12 cellular contexts compared by ENCODE assay signal in the genomic region with DNA sequence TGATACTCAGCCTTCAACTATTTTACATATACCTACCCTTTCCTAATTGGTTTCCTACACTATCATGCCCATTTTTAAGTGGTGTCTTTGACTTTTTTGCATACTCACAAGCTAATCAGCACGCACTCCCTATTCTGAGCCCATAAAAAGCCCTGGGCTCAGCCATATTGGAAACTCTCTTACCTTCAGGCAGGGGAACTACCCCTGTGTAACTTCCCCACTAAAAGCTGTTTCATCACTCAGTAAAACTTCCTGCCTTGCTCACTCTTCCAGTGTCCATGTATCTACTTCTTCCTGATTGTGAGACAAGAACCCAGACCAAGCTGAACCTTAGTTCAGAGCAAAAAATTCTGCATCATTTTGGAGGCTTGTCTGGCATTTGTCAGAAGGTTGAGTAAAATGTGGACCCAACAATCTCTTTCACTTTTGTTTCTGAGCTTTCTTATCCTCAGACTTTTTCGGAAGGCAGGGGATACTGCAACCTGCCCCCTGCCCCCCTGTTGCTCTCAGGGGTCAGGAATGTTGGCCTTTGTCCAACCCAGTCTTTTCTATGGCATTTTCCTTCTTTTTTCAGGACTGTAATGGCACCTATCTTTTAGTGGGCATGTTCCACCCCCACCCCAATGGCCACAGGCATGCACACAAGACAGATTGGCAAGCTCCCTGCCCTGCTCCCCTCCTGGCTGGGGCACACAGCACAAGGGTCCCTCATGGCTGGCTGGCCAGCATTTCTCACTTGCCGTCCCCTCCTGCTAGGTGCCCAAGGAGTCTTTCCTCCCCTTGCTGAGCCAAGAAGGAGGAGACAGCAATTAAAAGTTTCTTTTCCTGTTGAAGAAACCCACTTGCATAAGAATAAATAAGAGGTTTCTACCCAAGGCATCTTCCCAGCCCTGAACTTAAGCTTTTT. TPM values are rescaled to one million over a fixed set of nuclear protein-coding genes. Genes with fewer than 3 reads are reported as not detected.
DNase-seq lines count a peak whose midpoint lies in the region; ATAC-seq, FAIRE-seq and TF ChIP-seq lines count a peak whose summit lies in the region.
"Had no signal": no experiment of that assay in that cellular context is flagged by ENCODE, and none has a peak within 500 bp of the region (broad histone marks: within the 10 kb centered on the region; RNA-seq: fewer than 3 reads in every experiment).

No MANE protein-coding gene starts in this region.

- ATAC-seq in activated CD4-positive, alpha-beta T cell treated with anti-CD3 and anti-CD28 coated beads for 36 hours: peak; percentile 52
- ATAC-seq in GM21717 (IDR thresholded peaks at IDR 0.05; ENCODE audit: unreplicated experiment) (peak; percentile 67), HepG2 (no peak)
- ATAC-seq: A549, gastrocnemius medialis had no signal

- H3K4me2 ChIP-seq in HepG2 (ENCODE audit: low read depth, low read length): peak overlapping the region; percentile 2; the same call in 1 of the 2 replicates
- H3K4me2 ChIP-seq: A549 had no signal

- H3K4me3 ChIP-seq in HepG2 (replicated peaks in 1 of 3; ENCODE audit: insufficient read depth in 1 of 3, low read depth in 2 of 3, low read length in 3 of 3): no peak overlapping the region; a peak in 1 of 6 replicates
- H3K4me3 ChIP-seq: A549, gastrocnemius medialis, upper lobe of left lung had no signal

- no peak overlapping the region for H3K27ac ChIP-seq in HepG2 (ENCODE audit: extremely low read length, insufficient read depth, low read length)
- H3K27ac ChIP-seq: A549, gastrocnemius medialis, HL-60, upper lobe of left lung had no signal

- H3K9ac ChIP-seq in HepG2 (ENCODE audit: insufficient read depth, low read depth, low read length): no peak overlapping the region

- CTCF ChIA-PET in activated CD4-positive, alpha-beta T cell treated with anti-CD3 and anti-CD28 coated beads for 36 hours (lab: Charles Lee): interaction anchor here (0.6 to 1.3 kb wide), 5 partner anchors 16 to 245 kb away, joined by 3 to 4 read pairs (median 3); no protein-coding TSS in a partner anchor
- CTCF ChIA-PET in HepG2 (lab: Yijun Ruan, JAX; ENCODE audit: low intra/inter-chr PET ratio, low total read pairs): no interaction called here

- in situ Hi-C loops in HepG2 (cut with HindIII; ENCODE audit: extremely low pct_ligation_motif_present, low pct_unique_long_range_greater_than_20kb): loop anchor here (25.0 kb wide), 1 partner anchor 246 kb away; a partner anchor contains a TSS

- no peak overlapping the region for H3K4me3 Mint-ChIP-seq in activated CD4-positive, alpha-beta T cell treated with anti-CD3 and anti-CD28 coated beads for 36 hours

- no peak for TF ChIP-seq RAD21 in HepG2 (CRISPR knock-in tag; IDR thresholded peaks at IDR 0.05)

- H2AFZ ChIP-seq in HepG2 (ENCODE audit: low read length): no peak overlapping the region

- peaks cover 25% of the 10 kb centered on the region for H3K9me3 ChIP-seq in HepG2 (ENCODE audit: low read length)
- H3K9me3 ChIP-seq: A549, gastrocnemius medialis had no signal

- H3K36me3 Mint-ChIP-seq in activated CD4-positive, alpha-beta T cell treated with anti-CD3 and anti-CD28 coated beads for 36 hours (ENCODE audit: low read depth): peaks cover 6% of the 10 kb centered on the region

- DNase-seq in activated CD4-positive, alpha-beta T cell treated with anti-CD3 and anti-CD28 coated beads for 36 hours: no peak
- no peak for DNase-seq in activated CD4-positive, alpha-beta T cell treated with anti-CD3 and anti-CD28 coated beads for 48 hours
- DNase-seq in NCI-H226 (peak; percentile 9), HepG2 (ENCODE audit: low spot score) (no peak), NCI-H2107 (lab: John Stamatoyannopoulos, UW) (no peak), NCI-H69 (lab: John Stamatoyannopoulos, UW) (no peak), SW480 (ENCODE audit: low spot score) (no peak)
- DNase-seq: gastrocnemius medialis had no signal

- H3K9me3 Mint-ChIP-seq in activated CD4-positive, alpha-beta T cell treated with anti-CD3 and anti-CD28 coated beads for 36 hours (ENCODE audit: low read depth): peaks cover 14% of the 10 kb centered on the region

- no TSS peak for BruUV-seq in HepG2 (replicated peaks; lab: Mats Ljungman, UMichigan)

- no peaks in the 10 kb centered on the region for H3K36me3 ChIP-seq in HepG2 (replicated peaks in 1 of 2; ENCODE audit: control insufficient read depth in 1 of 2, insufficient read depth in 2 of 2, low read length in 2 of 2)
- H3K36me3 ChIP-seq: gastrocnemius medialis, upper lobe of left lung had no signal

- no peak for FAIRE-seq in HepG2 (lab: Jason Lieb, UNC)
- FAIRE-seq: A549 had no signal

- H3K4me1 ChIP-seq in HepG2 (ENCODE audit: insufficient read depth, low read length): no peaks in the 10 kb centered on the region
- H3K4me1 ChIP-seq: A549, gastrocnemius medialis had no signal

- no peaks in the 10 kb centered on the region for H4K20me1 ChIP-seq in HepG2 (ENCODE audit: insufficient read depth, low read length)

- 43% methylated on average over 3 of the region's 3 CpGs for WGBS in HepG2 (ENCODE audit: low lambda C conversion rate)

- no peak for TF ChIP-seq POLR2A in HepG2 (IDR thresholded peaks at IDR 0.05; ENCODE audit: insufficient read depth in 1 of 2, low read depth in 2 of 2, low read length in 2 of 2)

- TF ChIP-seq EP300 in HepG2 (IDR thresholded peaks at IDR 0.05; ENCODE audit: low read depth in 2 of 2, low read length in 2 of 2) (no peak), HepG2 (CRISPR knock-in tag; IDR thresholded peaks at IDR 0.05; ENCODE audit: borderline replicate concordance) (no peak)

- H3K4me1 Mint-ChIP-seq in activated CD4-positive, alpha-beta T cell treated with anti-CD3 and anti-CD28 coated beads for 36 hours: no peaks in the 10 kb centered on the region

- H3K79me2 ChIP-seq in HepG2 (ENCODE audit: insufficient read depth, low read length): no peaks in the 10 kb centered on the region

- H3K27ac Mint-ChIP-seq in activated CD4-positive, alpha-beta T cell treated with anti-CD3 and anti-CD28 coated beads for 36 hours: no peak overlapping the region

- intact Hi-C loops in activated CD4-positive, alpha-beta T cell treated with anti-CD3 and anti-CD28 coated beads for 36 hours (cut with DNase I, micrococcal nuclease): no loop called here
- intact Hi-C loops in HepG2 (cut with micrococcal nuclease; ENCODE audit: unreplicated experiment): no loop called here

- no peaks in the 10 kb centered on the region for H3K27me3 ChIP-seq in HepG2 (ENCODE audit: control insufficient read depth in 1 of 2, insufficient read depth in 2 of 2, low read length in 2 of 2)
- H3K27me3 ChIP-seq: gastrocnemius medialis, upper lobe of left lung had no signal

- peaks cover 2% of the 10 kb centered on the region for H3K27me3 Mint-ChIP-seq in activated CD4-positive, alpha-beta T cell treated with anti-CD3 and anti-CD28 coated beads for 36 hours

- POLR2A ChIA-PET in activated CD4-positive, alpha-beta T cell treated with anti-CD3 and anti-CD28 coated beads for 36 hours (lab: Charles Lee): no interaction called here
- POLR2A ChIA-PET in HepG2 (lab: Yijun Ruan, JAX): no interaction called here

- no peak for TF ChIP-seq CTCF in HepG2 (CRISPR knock-in tag; IDR thresholded peaks at IDR 0.05)

TF ChIP-seq in HepG2, 621 proteins besides CTCF, POLR2A, EP300 and RAD21:
- TF ChIP-seq ZBTB42 (CRISPR knock-in tag; IDR thresholded peaks at IDR 0.05) (no peak), SETDB1 (CRISPR knock-in tag; IDR thresholded peaks at IDR 0.05; ENCODE audit: borderline replicate concordance) (no peak), ZNF746 (CRISPR knock-in tag; IDR thresholded peaks at IDR 0.05) (no peak), KMT2B (CRISPR knock-in tag; IDR thresholded peaks at IDR 0.05) (no peak), ZNF841 (CRISPR knock-in tag; IDR thresholded peaks at IDR 0.05; ENCODE audit: borderline replicate concordance) (no peak), KLF13 (CRISPR knock-in tag; IDR thresholded peaks at IDR 0.05) (no peak)
TF ChIP-seq in HepG2: peak in this region for 0.

RNA-seq across cellular contexts. Expression of a gene that starts 26.3 kb away (rescaled TPM):
- 1 to 10 TPM; 2.2 to 3.1 TPM for total RNA-seq in activated CD4-positive, alpha-beta T cell treated with anti-CD3 and anti-CD28 coated beads for 36 hours
- total RNA-seq in HepG2 (2016; rRNA removed; fragmentation: Illumina TruSeq; extraction: Trizol): 11.7 and 14.8 TPM in 2 replicates
- total RNA-seq in HepG2 (2016; cell fraction: cytosol; rRNA removed; fragmentation: Illumina TruSeq; extraction: Trizol; ENCODE audit: low read depth): 12.3 and 13.1 TPM in 2 replicates
- total RNA-seq in HepG2 (2016; cell fraction: insoluble cytoplasmic fraction; rRNA removed; fragmentation: Illumina TruSeq; extraction: Trizol): 14.9 and 15.7 TPM in 2 replicates
- total RNA-seq in HepG2 (2016; cell fraction: membrane; rRNA removed; fragmentation: Illumina TruSeq; extraction: Trizol): 15.8 and 19.0 TPM in 2 replicates
- total RNA-seq in HepG2 (2016; cell fraction: nucleus; rRNA removed; fragmentation: Illumina TruSeq; extraction: Trizol): 10.6 and 12.1 TPM in 2 replicates
- 22.7 and 38.5 TPM in 2 replicates for polyA plus RNA-seq in HepG2 (2011; rRNA removed)
- polyA plus RNA-seq in HepG2 (2011; cell fraction: cytosol; rRNA removed): 20.6 and 27.2 TPM in 2 replicates
- polyA plus RNA-seq in HepG2 (2011; cell fraction: nucleus; rRNA removed): 5.3 and 7.0 TPM in 2 replicates
- polyA plus RNA-seq in HepG2 (2012): 18.8 and 51.5 TPM in 2 replicates
- polyA plus RNA-seq in HepG2 (2016; cell fraction: cytosol; fragmentation: Illumina TruSeq; extraction: Trizol; ENCODE audit: low read depth): 12.8 and 17.6 TPM in 2 replicates
- 11.9 and 14.7 TPM in 2 replicates for polyA plus RNA-seq in HepG2 (2016; cell fraction: insoluble cytoplasmic fraction; fragmentation: Illumina TruSeq; extraction: Trizol; ENCODE audit: low read depth)
- polyA plus RNA-seq in HepG2 (2016; cell fraction: membrane; fragmentation: Illumina TruSeq; extraction: Trizol; ENCODE audit: low read depth): 13.4 and 20.3 TPM in 2 replicates
- polyA plus RNA-seq in HepG2 (2016; cell fraction: nucleus; fragmentation: Illumina TruSeq; extraction: Trizol; ENCODE audit: insufficient read depth, low read depth): 11.9 and 14.7 TPM in 2 replicates
- 10.5 and 24.5 TPM in 2 replicates for polyA minus RNA-seq in HepG2 (2011; rRNA and poly(A)+ RNA removed; ENCODE audit: low replicate concordance)
- 9.0 and 12.6 TPM in 2 replicates for polyA minus RNA-seq in HepG2 (2011; cell fraction: cytosol; rRNA and poly(A)+ RNA removed)
- polyA minus RNA-seq in HepG2 (2011; cell fraction: nucleus; rRNA and poly(A)+ RNA removed): 9.8 and 13.3 TPM in 2 replicates
